Comparison of ENCODE assay signal across 13 cellular contexts in the genomic region with DNA sequence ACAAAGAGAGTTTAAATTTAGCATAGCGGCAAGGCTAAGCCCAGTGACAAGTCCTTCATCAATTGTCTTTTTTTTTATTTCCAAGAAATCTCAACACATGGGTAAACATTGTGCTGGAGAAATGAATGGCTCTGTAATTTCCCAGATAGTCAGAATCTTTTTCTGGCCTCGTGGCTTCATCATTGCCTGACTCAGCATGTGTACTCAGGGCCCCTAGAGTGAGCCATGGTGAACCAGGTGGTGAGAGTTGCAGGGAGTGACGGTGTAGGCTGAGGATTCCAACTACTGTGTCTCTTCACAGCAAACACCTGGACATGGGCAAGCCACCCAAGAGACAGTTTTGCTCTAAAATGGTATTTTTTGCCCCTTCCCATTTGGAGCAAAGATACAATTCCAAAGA. TPM values are rescaled to one million over a fixed set of nuclear protein-coding genes. Genes with fewer than 3 reads are reported as not detected.
A peak's percentile ranks its signal among the peaks of the same experiment; 100 is the strongest.
DNase-seq lines count a peak whose midpoint lies in the region; ATAC-seq and TF ChIP-seq lines count a peak whose summit lies in the region.
"Had no signal": no experiment of that assay in that cellular context is flagged by ENCODE, and none has a peak within 500 bp of the region (broad histone marks: within the 10 kb centered on the region; RNA-seq: fewer than 3 reads in every experiment).

No MANE protein-coding gene starts in this region.

- H3K4me3 ChIP-seq in DOHH2 (ENCODE audit: low read length) (peak overlapping the region; percentile 27), PC-3 (ENCODE audit: low read length) (no peak overlapping the region), fibroblast of mammary gland (ENCODE audit: control insufficient read depth, low read depth, low read length) (no peak overlapping the region), sigmoid colon (no peak overlapping the region)

- H2AFZ ChIP-seq in PC-3 (ENCODE audit: low read length): peak overlapping the region; percentile 43

- H3K9me3 ChIP-seq in DOHH2 (ENCODE audit: control insufficient read depth, insufficient read depth, low read length): no peaks in the 10 kb centered on the region
- H3K9me3 ChIP-seq in PC-3 (ENCODE audit: low read length): no peaks in the 10 kb centered on the region
- H3K9me3 ChIP-seq in sigmoid colon: no peaks in the 10 kb centered on the region

- H3F3A ChIP-seq in DOHH2 (ENCODE audit: control insufficient read depth, insufficient read depth) (no peaks in the 10 kb centered on the region), PC-3 (ENCODE audit: low read length, unreplicated experiment) (no peaks in the 10 kb centered on the region)

- CTCF ChIA-PET in PC-3 (lab: Charles Lee): no interaction called here

- peak overlapping the region; percentile 39 for H3K27ac ChIP-seq in DOHH2 (ENCODE audit: low read depth, low read length)
- H3K27ac ChIP-seq in PC-3 (ENCODE audit: low read length): no peak overlapping the region
- no peak overlapping the region for H3K27ac ChIP-seq in sigmoid colon

- TF ChIP-seq POLR2A in sigmoid colon (IDR thresholded peaks at IDR 0.05): no peak

- no peak overlapping the region for H3K9ac ChIP-seq in PC-3 (ENCODE audit: low read length)

- TF ChIP-seq EP300 in sigmoid colon (IDR thresholded peaks at IDR 0.05): no peak

- peak overlapping the region; percentile 54 for H3K4me2 ChIP-seq in DOHH2 (ENCODE audit: low read length)
- H3K4me2 ChIP-seq in PC-3 (ENCODE audit: low read length): no peak overlapping the region

- ATAC-seq in GM18868 (IDR thresholded peaks at IDR 0.05; ENCODE audit: unreplicated experiment) (peak; percentile 55), PC-3 (peak; percentile 43; the same call in 1 of the 2 replicates), GM21723 (IDR thresholded peaks at IDR 0.05; ENCODE audit: unreplicated experiment) (no peak)

- H4K20me1 ChIP-seq in DOHH2 (ENCODE audit: control insufficient read depth, insufficient read depth, low read depth, low read length) (no peaks in the 10 kb centered on the region), PC-3 (ENCODE audit: low read length) (no peaks in the 10 kb centered on the region)

- BruUV-seq in PC-3 (replicated peaks; lab: Mats Ljungman, UMichigan): no TSS peak

- H3K9me2 ChIP-seq in DOHH2 (replicated peaks; ENCODE audit: control insufficient read depth, low read length): no peaks in the 10 kb centered on the region
- no peaks in the 10 kb centered on the region for H3K9me2 ChIP-seq in PC-3 (replicated peaks; ENCODE audit: low read length)

- POLR2A ChIA-PET in PC-3 (lab: Charles Lee; ENCODE audit: unreplicated experiment): no interaction called here

- no peak for TF ChIP-seq CTCF in DOHH2 (IDR thresholded peaks at IDR 0.05; ENCODE audit: low read depth, low read length, poor library complexity, severe bottlenecking)
- no peak for TF ChIP-seq CTCF in PC-3 (conservative IDR thresholded peaks at IDR 0.05; ENCODE audit: low read depth, low read length)
- TF ChIP-seq CTCF in fibroblast of mammary gland (conservative IDR thresholded peaks at IDR 0.05; ENCODE audit: control insufficient read depth, insufficient read depth, low read depth, low read length): no peak
- TF ChIP-seq CTCF in sigmoid colon (IDR thresholded peaks at IDR 0.05): no peak

- DNase-seq in PC-3: peak; percentile 57
- peak; percentile 6 for DNase-seq in fibroblast of mammary gland (ENCODE audit: low read depth)
- no peak for DNase-seq in superior temporal gyrus (ENCODE audit: extremely low spot score)
- no peak for DNase-seq in sigmoid colon
- no peak for DNase-seq in NCI-H2171 (lab: John Stamatoyannopoulos, UW)
- DNase-seq: COR-L47, NCI-H1417 treated with DMSO at 0.1 percent for 48 hours, NCI-H2029 treated with DMSO at 0.1 percent for 48 hours, NCI-H524 had no signal

- 73 to 81% methylated on average over 3 of the region's 3 CpGs for WGBS in sigmoid colon, 2 donors

- no peaks in the 10 kb centered on the region for H3K79me2 ChIP-seq in DOHH2 (ENCODE audit: control insufficient read depth, low read length)
- H3K79me2 ChIP-seq in PC-3 (ENCODE audit: low read length): no peaks in the 10 kb centered on the region

- no peaks in the 10 kb centered on the region for H3K36me3 ChIP-seq in DOHH2 (ENCODE audit: control insufficient read depth, low read length)
- H3K36me3 ChIP-seq in PC-3 (ENCODE audit: low read depth, low read length): no peaks in the 10 kb centered on the region
- H3K36me3 ChIP-seq in sigmoid colon: no peaks in the 10 kb centered on the region

- H3K4me1 ChIP-seq in DOHH2 (ENCODE audit: control insufficient read depth, low read length) (peaks cover 50% of the 10 kb centered on the region), PC-3 (ENCODE audit: insufficient read depth, low read length) (peaks cover 7% of the 10 kb centered on the region; the same call in 1 of the 2 replicates), sigmoid colon (no peaks in the 10 kb centered on the region)

- intact Hi-C loops in PC-3 (cut with micrococcal nuclease): loop anchor here (2.0 to 5.0 kb wide), 2 partner anchors 185 to 239 kb away; a partner anchor contains a TSS
- intact Hi-C loops in sigmoid colon (cut with DNase I): loop anchor here (10.0 kb wide), 1 partner anchor 243 kb away; no protein-coding TSS in a partner anchor

- H3K27me3 ChIP-seq in DOHH2 (ENCODE audit: control insufficient read depth, low read length): no peaks in the 10 kb centered on the region
- H3K27me3 ChIP-seq in PC-3 (ENCODE audit: low read length): no peaks in the 10 kb centered on the region
- H3K27me3 ChIP-seq in sigmoid colon: no peaks in the 10 kb centered on the region

RNA-seq across cellular contexts. Expression of a gene that starts 43.1 kb away (rescaled TPM):
- not detected in 2 replicates for total RNA-seq in PC-3 (2014; rRNA removed)
- total RNA-seq in sigmoid colon: not detected
- polyA plus RNA-seq in sigmoid colon: not detected
- total RNA-seq: SK-MEL-5 had no signal

Comparison
In these comparisons a context has a peak if more than half of its experiments do, and no peak if none do; other contexts are left out.
1. DNase-seq: peak in PC-3 (single experiment) and fibroblast of mammary gland (single experiment); none in superior temporal gyrus (single experiment), sigmoid colon (single experiment) and NCI-H2171 (single experiment).